26 cellular contexts compared by ENCODE assay signal in the genomic region with DNA sequence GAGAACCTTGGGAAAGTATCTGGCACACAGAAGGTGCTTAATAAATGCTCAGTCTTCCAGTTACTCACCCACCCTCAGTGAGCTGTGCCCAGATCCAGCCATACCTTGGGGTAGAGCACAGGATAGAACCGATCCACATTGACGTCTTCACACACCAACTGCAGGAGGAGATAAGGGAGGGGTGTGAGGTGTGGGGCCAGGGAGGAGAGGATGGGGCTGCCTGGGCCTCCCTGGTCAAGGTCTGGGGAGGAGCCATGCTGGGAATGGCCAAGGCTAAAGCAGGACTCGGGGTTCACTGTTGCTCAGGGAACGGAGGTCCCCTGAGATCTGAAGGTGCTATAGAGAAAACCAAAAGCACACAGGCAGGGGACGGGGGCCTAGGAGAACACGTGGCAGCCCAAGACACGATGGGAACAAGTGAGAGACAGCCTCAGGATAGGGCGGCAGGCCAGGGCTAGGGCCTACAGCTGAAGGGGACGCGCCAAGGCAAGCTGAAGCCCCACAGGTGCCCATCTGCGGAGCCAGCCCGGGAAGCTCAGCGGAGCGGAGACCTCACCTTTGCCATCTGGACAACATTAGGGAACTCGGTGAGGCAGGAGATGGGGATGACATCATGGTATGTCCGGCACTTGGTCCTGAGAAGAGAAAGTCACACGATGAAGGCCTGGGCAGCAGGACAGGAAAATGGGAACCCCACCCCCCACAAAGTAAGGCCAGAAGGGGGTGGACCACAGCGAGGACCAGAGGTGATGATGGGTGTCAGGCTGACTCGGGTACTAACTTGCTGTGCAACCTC.
"Had no signal": no experiment of that assay in that cellular context is flagged by ENCODE, and none has a peak within 500 bp of the region (broad histone marks: within the 10 kb centered on the region; RNA-seq: fewer than 3 reads in every experiment).

No MANE protein-coding gene starts in this region.

- H3K4me1 Mint-ChIP-seq: activated CD4-positive, alpha-beta T cell treated with anti-CD3 and anti-CD28 coated beads for 36 hours; activated naive CD8-positive, alpha-beta T cell treated with anti-CD3 and anti-CD28 coated beads for 36 hours had no signal

- H3K4me3 Mint-ChIP-seq: activated CD4-positive, alpha-beta T cell treated with anti-CD3 and anti-CD28 coated beads for 36 hours; activated CD8-positive, alpha-beta T cell treated with anti-CD3 and anti-CD28 coated beads, Interleukin-2, amount 10 ng/mL, durations not matched to agents 7 days and 5 days; activated naive CD8-positive, alpha-beta T cell treated with anti-CD3 and anti-CD28 coated beads for 36 hours; T-helper 2 cell treated with Interferon-gamma antibody and Interleukin-4, amounts not matched to agents 5 μg/mL and 100 μg/mL, for 36 hours had no signal

- DNase-seq: activated CD4-positive, alpha-beta T cell treated with anti-CD3 and anti-CD28 coated beads for 36 hours; activated CD4-positive, alpha-beta T cell treated with anti-CD3 and anti-CD28 coated beads, Interleukin-2, amount 50 U/mL, for 4 hours; activated CD8-positive, alpha-beta memory T cell treated with anti-CD3 and anti-CD28 coated beads, Interleukin-2, amount 50 U/mL, for 48 hours; activated CD8-positive, alpha-beta T cell treated with anti-CD3 and anti-CD28 coated beads, Interleukin-2, amount 10 ng/mL, durations not matched to agents 7 days and 5 days; activated effector memory CD4-positive, alpha-beta T cell treated with Interleukin-2 at 50 U/mL for 16 hours; activated naive CD4-positive, alpha-beta T cell treated with Interleukin-2 at 50 U/mL for 16 hours; activated naive CD8-positive, alpha-beta T cell treated with anti-CD3 and anti-CD28 coated beads for 36 hours; activated T-cell treated with anti-CD3 and anti-CD28 coated beads, Interleukin-2, amount 50 U/mL, for 1 hour; brain microvascular endothelial cell; MG63; MV-4-11; NCI-H1092 treated with DMSO at 0.1 percent for 48 hours; NCI-H1417 treated with DMSO at 0.1 percent for 48 hours; NCI-H1694; NCI-H2029; NCI-H2107; NCI-H510A treated with DMSO at 0.1 percent for 48 hours; NCI-H69; PC-3; SHP77; SW 1271 had no signal

- ATAC-seq: activated CD4-positive, alpha-beta T cell treated with anti-CD3 and anti-CD28 coated beads for 36 hours; activated CD8-positive, alpha-beta T cell treated with anti-CD3 and anti-CD28 coated beads, Interleukin-2, amount 10 ng/mL, durations not matched to agents 7 days and 5 days; PC-3; SK-N-SH treated with all-trans-retinoic acid at 6 μM for 48 hours had no signal

- FAIRE-seq: RCC 7860 had no signal

- H3K9me3 ChIP-seq: MG63, SJSA1 had no signal

- H3K36me3 Mint-ChIP-seq: activated naive CD8-positive, alpha-beta T cell treated with anti-CD3 and anti-CD28 coated beads for 36 hours had no signal

- H3K27ac ChIP-seq: brain microvascular endothelial cell, SJSA1, VCaP had no signal

- H3K27ac Mint-ChIP-seq: activated CD4-positive, alpha-beta T cell treated with anti-CD3 and anti-CD28 coated beads for 36 hours; activated CD8-positive, alpha-beta T cell treated with anti-CD3 and anti-CD28 coated beads, Interleukin-2, amount 10 ng/mL, durations not matched to agents 7 days and 5 days; activated naive CD8-positive, alpha-beta T cell treated with anti-CD3 and anti-CD28 coated beads for 36 hours; T-helper 2 cell treated with Interferon-gamma antibody and Interleukin-4, amounts not matched to agents 5 μg/mL and 100 μg/mL, for 36 hours had no signal

- H3K9me3 Mint-ChIP-seq: activated naive CD8-positive, alpha-beta T cell treated with anti-CD3 and anti-CD28 coated beads for 36 hours; T-helper 2 cell treated with Interferon-gamma antibody and Interleukin-4, amounts not matched to agents 5 μg/mL and 100 μg/mL, for 36 hours had no signal

- H3K4me3 ChIP-seq: MG63, SJSA1 had no signal

- H3K36me3 ChIP-seq: brain microvascular endothelial cell, MG63, SJSA1 had no signal

- H3K4me1 ChIP-seq: SJSA1 had no signal
